ENCODE assay signal across 7 cellular contexts in the genomic region with DNA sequence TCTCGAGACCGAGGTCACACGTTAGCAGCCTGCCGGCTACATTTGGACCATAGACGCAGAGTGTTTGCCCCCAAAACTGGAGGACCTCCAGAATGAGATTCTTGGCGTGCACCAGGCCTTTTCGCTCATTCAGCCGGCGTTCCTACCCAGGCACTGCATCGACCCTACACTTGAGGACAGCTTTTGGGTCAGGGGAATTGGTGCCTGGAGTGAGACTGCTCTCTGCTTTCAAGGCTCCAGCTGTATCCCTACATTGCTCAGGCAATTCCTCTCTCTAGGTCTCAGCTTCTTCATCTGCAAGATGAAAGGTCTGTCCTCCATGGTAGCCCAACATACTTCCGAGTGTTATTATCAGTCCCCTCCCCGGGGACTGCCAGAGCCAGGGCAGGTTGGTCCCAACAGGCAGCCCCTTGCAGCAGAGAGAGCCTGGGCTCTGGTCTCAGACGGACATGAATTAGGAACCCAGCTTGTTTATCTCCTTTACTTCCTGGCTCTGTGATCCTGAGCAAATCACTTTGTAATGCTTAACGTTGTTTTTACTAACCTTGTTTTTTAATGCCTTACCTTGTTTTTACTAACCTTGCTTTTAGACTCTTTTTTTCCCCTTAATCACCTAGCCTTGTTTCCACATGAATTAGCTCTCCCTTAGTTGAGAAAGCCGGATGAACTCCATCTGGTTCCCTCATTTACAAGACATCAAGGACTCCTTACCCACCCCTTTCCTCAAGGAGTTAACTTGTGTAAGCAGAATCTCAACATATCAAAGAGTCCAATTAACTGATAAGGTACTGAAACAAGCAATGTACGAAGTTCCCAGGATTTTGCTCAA. TPM values are rescaled to one million over a fixed set of nuclear protein-coding genes. Genes with fewer than 3 reads are reported as not detected.
DNase-seq lines count a peak whose midpoint lies in the region; ATAC-seq and TF ChIP-seq lines count a peak whose summit lies in the region.

No MANE protein-coding gene starts in this region.

- 2 to 6% methylated on average over 8 to 16 of the region's 16 CpGs for WGBS in endodermal cell (ENCODE audit: insufficient coverage in 1 of 2, insufficient read length in 1 of 2), 2 experiments

- CTCF ChIA-PET in PC-9 (lab: Charles Lee), result interaction anchor here (0.6 to 1.5 kb wide), 2 partner anchors 47 to 746 kb away, joined by 4 read pairs; no protein-coding TSS in a partner anchor

- no peaks in the 10 kb centered on the region for H3K9me3 Mint-ChIP-seq in endodermal cell
- no peaks in the 10 kb centered on the region for H3K9me3 Mint-ChIP-seq in natural killer cell

- peak overlapping the region; percentile 60 for H3K4me3 ChIP-seq in HAP-1
- peak overlapping the region; percentile 73 for H3K4me3 ChIP-seq in PC-9
- H3K4me3 ChIP-seq in endodermal cell (ENCODE audit: low read length), result peak overlapping the region; percentile 95

- DNase-seq in GM03348 (ENCODE audit: low spot score) (peak; percentile 31), HAP-1 (ENCODE audit: low spot score in 2 of 2) (peak; percentile 29 to 50), PC-9 (no peak), endodermal cell (peak; percentile 85), natural killer cell (no peak), KG1 (lab: John Stamatoyannopoulos, UW) (no peak)

- H3K36me3 Mint-ChIP-seq in endodermal cell (ENCODE audit: low read depth), result peaks cover 29% of the 10 kb centered on the region
- peaks cover 14% of the 10 kb centered on the region for H3K36me3 Mint-ChIP-seq in natural killer cell

- intact Hi-C loops in PC-9 (cut with micrococcal nuclease; ENCODE audit: unreplicated experiment), result loop anchor here (1.0 kb wide), 1 partner anchor 48 kb away; no protein-coding TSS in a partner anchor
- intact Hi-C loops in natural killer cell (cut with micrococcal nuclease), result loop anchor here (1.0 to 5.0 kb wide), 3 partner anchors 20 to 96 kb away; partner anchors contain the start of genes ANKRD13A, GIT2 and GLTP

- H3K9me3 ChIP-seq in HAP-1, result no peaks in the 10 kb centered on the region
- no peaks in the 10 kb centered on the region for H3K9me3 ChIP-seq in PC-9 (ENCODE audit: insufficient read depth, low read depth)
- no peaks in the 10 kb centered on the region for H3K9me3 ChIP-seq in endodermal cell (ENCODE audit: control insufficient read depth, low read length)

- no peaks in the 10 kb centered on the region for H3K9me2 ChIP-seq in PC-9 (ENCODE audit: insufficient read depth)

- H3K27ac ChIP-seq in PC-9, result 0 out of 2 replicates have a peak overlapping the region, but pooled peaks have one; percentile 5
- H3K27ac ChIP-seq in endodermal cell (ENCODE audit: low read depth, low read length), result no peak overlapping the region

- no peaks in the 10 kb centered on the region for H3K27me3 ChIP-seq in HAP-1 (ENCODE audit: low read depth)
- no peaks in the 10 kb centered on the region for H3K27me3 ChIP-seq in PC-9 (ENCODE audit: insufficient read depth, low read depth)
- no peaks in the 10 kb centered on the region for H3K27me3 ChIP-seq in endodermal cell (ENCODE audit: control insufficient read depth, insufficient read depth, low read length, poor library complexity, severe bottlenecking)

- peak overlapping the region; percentile 94 for H3K27ac Mint-ChIP-seq in endodermal cell
- peak overlapping the region; percentile 95 to 96 for H3K27ac Mint-ChIP-seq in natural killer cell

- in situ Hi-C loops in HAP-1 (cut with MboI; ENCODE audit: low sequenced_read_pairs), result no loop called here

- peak overlapping the region; percentile 95 for H2AFZ ChIP-seq in PC-9

- peaks cover 18% of the 10 kb centered on the region for H3K4me1 ChIP-seq in HAP-1
- H3K4me1 ChIP-seq in PC-9 (replicated peaks; ENCODE audit: insufficient read depth), result peaks cover 16% of the 10 kb centered on the region
- H3K4me1 ChIP-seq in endodermal cell (ENCODE audit: control insufficient read depth, insufficient read depth, low read length), result no peaks in the 10 kb centered on the region

- H3K27me3 Mint-ChIP-seq in endodermal cell (ENCODE audit: insufficient read depth), result peaks cover 27% of the 10 kb centered on the region
- H3K27me3 Mint-ChIP-seq in natural killer cell (ENCODE audit: low read depth in 2 of 2), result no peaks in the 10 kb centered on the region

- H3K36me3 ChIP-seq in HAP-1 (replicated peaks), result peaks cover 28% of the 10 kb centered on the region
- no peaks in the 10 kb centered on the region for H3K36me3 ChIP-seq in PC-9 (ENCODE audit: low read depth)
- H3K36me3 ChIP-seq in endodermal cell (ENCODE audit: control insufficient read depth, insufficient read depth, low read length), result peaks cover 22% of the 10 kb centered on the region

- no TSS peak for BruUV-seq in PC-9 (replicated peaks; lab: Mats Ljungman, UMichigan)

- H3K4me2 ChIP-seq in PC-9, result peak overlapping the region; percentile 97

- H3K4me1 Mint-ChIP-seq in endodermal cell (peaks cover 14% of the 10 kb centered on the region), natural killer cell (peaks cover 25 to 32% of the 10 kb centered on the region in 2 donors)

- H3K9ac ChIP-seq in endodermal cell (ENCODE audit: extremely low read depth, low read length, poor library complexity, severe bottlenecking), result peak overlapping the region; percentile 67

- no peaks in the 10 kb centered on the region for H3F3A ChIP-seq in PC-9 (ENCODE audit: insufficient read depth, low read depth)

- peak in 1 of 3 donors; percentile 16 for ATAC-seq in natural killer cell
- ATAC-seq in HG03521 (IDR thresholded peaks at IDR 0.05; ENCODE audit: unreplicated experiment), result no peak

- peaks cover 21% of the 10 kb centered on the region for H3K79me2 ChIP-seq in PC-9 (ENCODE audit: low read depth)

- TF ChIP-seq CTCF in PC-9 (conservative IDR thresholded peaks at IDR 0.05), result no peak
- TF ChIP-seq CTCF in endodermal cell (conservative IDR thresholded peaks at IDR 0.05), result no peak
- TF ChIP-seq CTCF in natural killer cell (IDR thresholded peaks at IDR 0.05), result no peak

- H4K20me1 ChIP-seq in PC-9 (ENCODE audit: insufficient read depth), result no peaks in the 10 kb centered on the region

- H3K4me3 Mint-ChIP-seq in endodermal cell (peak overlapping the region; percentile 92), natural killer cell (peak overlapping the region; percentile 99)

- POLR2A ChIA-PET in PC-9 (lab: Charles Lee; ENCODE audit: unreplicated experiment), result no interaction called here

RNA-seq across cellular contexts. Expression of gene TCHP, which starts 0.9 kb away (rescaled TPM):
- total RNA-seq in PC-9 (2021), result 17.6 and 19.2 TPM in 2 replicates
- 10 to 100 TPM; 26.1 to 31.9 TPM for total RNA-seq in endodermal cell
- polyA plus RNA-seq in endodermal cell (2013, experiment 1 of 2), result 19.2 TPM
- 16.8 TPM for polyA plus RNA-seq in endodermal cell (2013, experiment 2 of 2)
- 10 to 100 TPM; 33.7 to 42.5 (median 38.7) TPM for total RNA-seq in natural killer cell

RNA-seq across cellular contexts. Expression of gene GLTP, which starts 20.6 kb away (rescaled TPM):
- total RNA-seq in PC-9 (2021) (30.3 and 31.8 TPM in 2 replicates), endodermal cell (10 to 100 TPM; 15.2 to 20.9 TPM), natural killer cell (10 to 100 TPM; 48.6 to 52.8 (median 49.2) TPM)
- polyA plus RNA-seq in endodermal cell (2013, experiment 1 of 2), result 21.3 TPM
- 20.8 TPM for polyA plus RNA-seq in endodermal cell (2013, experiment 2 of 2)

Comparison
In these comparisons a context has a peak if more than half of its experiments do, and no peak if none do; other contexts are left out.
1. DNase-seq: peak in GM03348 (single experiment), HAP-1 (2 of 2) and endodermal cell (single experiment); none in PC-9 (0 of 2), natural killer cell (single experiment) and KG1 (single experiment).
2. Peak in every context shown above with its lines, with median percentiles within 50 percentile points of each other: H3K4me3 ChIP-seq.